Comparison of ENCODE assay signal across 8 cellular contexts in the genomic region with DNA sequence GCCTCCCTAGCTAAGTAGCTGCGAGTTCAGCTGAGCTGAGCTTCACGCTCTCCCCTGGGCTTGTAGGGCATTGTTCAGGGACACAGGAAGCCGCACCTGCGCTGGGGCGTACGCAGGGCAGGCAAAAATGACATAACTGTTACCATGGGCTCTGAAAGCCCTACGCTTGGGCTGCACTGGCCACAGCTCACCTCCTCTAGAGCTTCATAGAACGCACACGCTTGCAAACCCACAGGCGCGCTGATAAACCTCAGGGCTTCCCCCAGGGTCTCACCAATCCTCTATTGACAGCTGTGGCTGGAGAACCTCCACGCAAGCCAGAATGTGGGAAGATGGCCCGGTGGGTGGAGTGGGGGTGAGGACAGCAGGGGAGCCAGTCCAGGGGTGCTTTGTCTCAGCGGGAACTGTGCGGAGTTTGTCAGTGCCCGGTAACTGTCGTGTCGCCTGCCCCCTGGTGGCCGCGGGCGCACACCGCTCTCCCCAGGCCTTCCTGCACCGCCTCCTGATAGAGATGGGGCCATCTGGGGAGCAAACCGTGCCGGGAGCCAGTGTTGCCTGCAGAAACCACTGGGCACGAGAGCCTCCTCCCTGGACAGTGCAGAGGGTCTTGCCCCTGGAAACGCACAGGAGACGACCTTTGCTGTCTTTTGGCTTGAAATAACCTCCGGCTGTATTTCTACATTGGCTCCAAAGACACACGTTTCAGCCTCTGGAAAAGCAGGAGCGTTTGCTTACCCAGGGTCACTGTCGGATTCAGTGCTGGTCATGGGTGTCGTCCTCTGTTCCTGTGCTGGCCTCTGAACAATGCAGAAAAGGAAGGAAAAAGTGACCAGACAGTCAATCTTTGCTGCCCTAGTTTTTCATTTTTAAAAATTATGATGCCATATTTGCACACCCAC. TPM values are rescaled to one million over a fixed set of nuclear protein-coding genes. Genes with fewer than 3 reads are reported as not detected.
DNase-seq lines count a peak whose midpoint lies in the region; ATAC-seq and TF ChIP-seq lines count a peak whose summit lies in the region.

No MANE protein-coding gene starts in this region.

- no peak overlapping the region for H3K4me3 Mint-ChIP-seq in CD4-positive, alpha-beta memory T cell

- TF ChIP-seq RAD21 in Ishikawa (IDR thresholded peaks at IDR 0.05; ENCODE audit: low read depth): peak; percentile 62

- H3K27me3 ChIP-seq in CD4-positive, alpha-beta memory T cell (ENCODE audit: insufficient read depth, low read length): no peaks in the 10 kb centered on the region
- H3K27me3 ChIP-seq in SJSA1 (replicated peaks): 0 out of 2 replicates have a peak, but pooled peaks cover 4% of the 10 kb centered on the region
- peaks cover 3% of the 10 kb centered on the region for H3K27me3 ChIP-seq in prostate gland (replicated peaks; ENCODE audit: insufficient read depth)

- POLR2A ChIA-PET in CD4-positive, alpha-beta memory T cell (lab: Charles Lee; ENCODE audit: partially characterized antibody): no interaction called here

- no peaks in the 10 kb centered on the region for H3K9me3 ChIP-seq in CD4-positive, alpha-beta memory T cell (ENCODE audit: control insufficient read depth in 1 of 2, low read length in 2 of 2)
- H3K9me3 ChIP-seq in SJSA1 (replicated peaks) (no peaks in the 10 kb centered on the region), prostate gland (no peaks in the 10 kb centered on the region)

- peak in 4 of 5 donors; percentile 27 to 44 (median 36) for DNase-seq in CD4-positive, alpha-beta memory T cell
- DNase-seq in SJSA1 (ENCODE audit: low read depth in 1 of 2, low spot score in 2 of 2): peak; percentile 51 to 70
- DNase-seq in activated gamma-delta T cell treated with anti-CD3 and anti-CD28 coated beads, Interleukin-2, amount 50 U/mL, for 16 hours (ENCODE audit: low read depth): peak; percentile 41
- DNase-seq in Right ventricle myocardium inferior (ENCODE audit: missing footprints): peak; percentile 81
- DNase-seq in prostate gland (ENCODE audit: low spot score): peak; percentile 47
- DNase-seq in amniotic stem cell (lab: John Stamatoyannopoulos, UW): no peak

- ATAC-seq in GM19467 (IDR thresholded peaks at IDR 0.05; ENCODE audit: unreplicated experiment): peak; percentile 88
- ATAC-seq in Right ventricle myocardium inferior: peak; percentile 92

- peak; percentile 68 to 80 (median 75) for TF ChIP-seq CTCF in prostate gland (IDR thresholded peaks at IDR 0.05)

- WGBS in prostate gland: 42% methylated on average over 32 of the region's 33 CpGs

- peaks cover 13 to 14% of the 10 kb centered on the region in 2 donors for H3K27me3 Mint-ChIP-seq in CD4-positive, alpha-beta memory T cell

- H3K9me3 Mint-ChIP-seq in CD4-positive, alpha-beta memory T cell: no peaks in the 10 kb centered on the region

- peaks cover 0 to 4% (median 0%) of the 10 kb centered on the region in 4 donors for H3K4me1 Mint-ChIP-seq in CD4-positive, alpha-beta memory T cell

- H3K36me3 ChIP-seq in CD4-positive, alpha-beta memory T cell (ENCODE audit: insufficient read depth, low read length): no peaks in the 10 kb centered on the region
- no peaks in the 10 kb centered on the region for H3K36me3 ChIP-seq in SJSA1
- no peaks in the 10 kb centered on the region for H3K36me3 ChIP-seq in prostate gland

- TF ChIP-seq EP300 in Ishikawa (IDR thresholded peaks at IDR 0.05; ENCODE audit: borderline replicate concordance): no peak

- CTCF ChIA-PET in CD4-positive, alpha-beta memory T cell (lab: Charles Lee; ENCODE audit: partially characterized antibody): interaction anchor here (0.6 to 1.8 kb wide), 8 partner anchors 8 to 299 kb away, joined by 3 to 7 read pairs (median 3); no protein-coding TSS in a partner anchor

- intact Hi-C loops in CD4-positive, alpha-beta memory T cell (cut with micrococcal nuclease): loop anchor here (5.0 kb wide), 1 partner anchor 505 kb away; no protein-coding TSS in a partner anchor
- intact Hi-C loops in Right ventricle myocardium inferior (cut with DNase I) (loop anchor here (5.0 to 10.0 kb wide), 2 partner anchors 145 to 172 kb away; partner anchors contain the start of gene ANKRD62), prostate gland (cut with DNase I) (loop anchor here (10.0 kb wide), 2 partner anchors 142 to 1632 kb away; partner anchors contain the start of gene ANKRD62)

- H3K4me3 ChIP-seq in CD4-positive, alpha-beta memory T cell (ENCODE audit: low read length in 2 of 2): no peak overlapping the region
- H3K4me3 ChIP-seq in SJSA1 (no peak overlapping the region), prostate gland (no peak overlapping the region)

- no peaks in the 10 kb centered on the region for H3K36me3 Mint-ChIP-seq in CD4-positive, alpha-beta memory T cell

- H3K4me1 ChIP-seq in CD4-positive, alpha-beta memory T cell (ENCODE audit: insufficient read depth, low read length): no peaks in the 10 kb centered on the region
- peaks cover 27% of the 10 kb centered on the region for H3K4me1 ChIP-seq in SJSA1 (replicated peaks)
- no peaks in the 10 kb centered on the region for H3K4me1 ChIP-seq in prostate gland (replicated peaks)

- H3K27ac Mint-ChIP-seq in CD4-positive, alpha-beta memory T cell: no peak overlapping the region

- H3K27ac ChIP-seq in CD4-positive, alpha-beta memory T cell (ENCODE audit: low read depth, low read length): no peak overlapping the region
- H3K27ac ChIP-seq in SJSA1: no peak overlapping the region
- H3K27ac ChIP-seq in prostate gland: no peak overlapping the region

- TF ChIP-seq POLR2A in prostate gland (IDR thresholded peaks at IDR 0.05): no peak

TF ChIP-seq in Ishikawa, 13 proteins besides CTCF, POLR2A, EP300 and RAD21:
- TF ChIP-seq USF1 (IDR thresholded peaks at IDR 0.05) (no peak), TEAD4 (IDR thresholded peaks at IDR 0.05) (no peak), YY1 (IDR thresholded peaks at IDR 0.05; ENCODE audit: low read depth) (no peak), CEBPB (IDR thresholded peaks at IDR 0.05) (no peak), ZBTB7A (IDR thresholded peaks at IDR 0.05; ENCODE audit: low read depth) (no peak)

RNA-seq across cellular contexts. Expression of gene CIDEA, which starts 17.0 kb away (rescaled TPM):
- total RNA-seq in CD4-positive, alpha-beta memory T cell: not detected
- polyA plus RNA-seq in CD4-positive, alpha-beta memory T cell: not detected
- not detected in 2 replicates for total RNA-seq in SJSA1 (2014; rRNA removed; shearing (Covaris generic))
- total RNA-seq in Right ventricle myocardium inferior (1.7 TPM), prostate gland (not detected)
